ENCODE assay signal across 10 cellular contexts in the genomic region with DNA sequence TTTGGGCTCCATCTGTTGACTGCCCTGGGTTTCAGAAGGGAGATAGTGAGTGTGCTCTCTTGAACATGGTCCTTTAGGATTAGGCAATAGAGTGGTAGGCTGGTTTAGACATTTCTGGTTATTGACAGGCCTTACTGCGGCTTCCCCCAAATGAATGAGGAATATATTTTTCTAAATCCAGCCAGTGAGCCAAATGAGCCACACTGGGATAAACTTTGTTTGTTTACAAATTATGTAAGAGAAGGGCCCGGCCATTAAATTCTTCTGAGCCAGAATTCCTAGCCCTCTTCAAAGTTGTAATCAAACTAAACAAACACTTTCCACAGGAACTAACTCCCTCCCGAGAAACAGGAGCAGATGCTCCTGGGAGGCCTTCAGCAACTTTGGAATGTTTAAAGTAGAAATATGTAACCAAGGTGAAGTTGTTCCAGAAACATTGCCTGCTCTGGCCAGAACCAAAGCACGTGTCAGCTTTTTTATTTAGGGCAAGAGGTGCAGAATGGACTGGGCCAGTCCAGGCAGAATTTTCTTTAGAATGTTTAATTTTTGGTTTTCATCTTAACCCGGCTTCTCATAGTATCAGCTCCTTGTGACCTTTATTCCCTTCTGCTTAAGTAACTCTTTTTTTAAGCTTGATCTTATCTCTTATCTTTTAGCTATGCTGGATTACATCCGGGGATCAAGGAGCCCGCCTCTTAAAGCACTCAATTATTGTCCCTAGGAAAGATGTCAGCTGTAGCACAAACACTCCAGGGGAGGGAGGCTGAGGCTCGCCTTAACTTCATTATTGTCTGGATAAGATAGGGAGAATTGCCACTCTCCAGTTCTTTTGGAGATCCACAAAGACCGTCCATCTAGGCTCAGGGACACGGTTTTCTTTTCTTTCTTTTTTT. TPM values are rescaled to one million over a fixed set of nuclear protein-coding genes. Genes with fewer than 3 reads are reported as not detected.
DNase-seq lines count a peak whose midpoint lies in the region; ATAC-seq and TF ChIP-seq lines count a peak whose summit lies in the region.
"Had no signal": no experiment of that assay in that cellular context is flagged by ENCODE, and none has a peak within 500 bp of the region (broad histone marks: within the 10 kb centered on the region; RNA-seq: fewer than 3 reads in every experiment).

No MANE protein-coding gene starts in this region.

- no peaks in the 10 kb centered on the region for H3K36me3 ChIP-seq in psoas muscle (ENCODE audit: insufficient read depth in 1 of 2, low read depth in 1 of 2)

- TF ChIP-seq CTCF in VCaP (conservative IDR thresholded peaks at IDR 0.05) (no peak), psoas muscle (IDR thresholded peaks at IDR 0.05) (no peak)

- peaks cover 43% of the 10 kb centered on the region for H3K4me1 ChIP-seq in psoas muscle

- H3K27me3 ChIP-seq in psoas muscle (ENCODE audit: insufficient read depth in 3 of 3, low read length in 2 of 3): no peaks in the 10 kb centered on the region

- H3K4me3 ChIP-seq in psoas muscle: no peak overlapping the region

- intact Hi-C loops in left ventricle myocardium superior (cut with micrococcal nuclease) (no loop called here), psoas muscle (cut with DNase I) (no loop called here)

- peak; percentile 9 for DNase-seq in DMS53 (lab: John Stamatoyannopoulos, UW)
- no peak for DNase-seq in left ventricle myocardium superior
- DNase-seq in psoas muscle: no peak
- no peak for DNase-seq in T-helper 9 cell
- DNase-seq in NCI-H1105 (lab: John Stamatoyannopoulos, UW): no peak
- no peak for DNase-seq in NCI-H2227 treated with DMSO at 0.1 percent for 48 hours (lab: John Stamatoyannopoulos, UW)
- DNase-seq: activated CD4-positive, alpha-beta T cell treated with anti-CD3 and anti-CD28 coated beads for 4 hours; naive B cell had no signal

- H3K9me3 ChIP-seq in psoas muscle: no peaks in the 10 kb centered on the region

- 47 to 56% (median 49%) methylated on average over 10 of the region's 10 CpGs for WGBS in psoas muscle, 3 donors

- ATAC-seq in left ventricle myocardium superior (peak; percentile 58), psoas muscle (peak in 3 of 4 donors; percentile 51 to 66 (median 55)), GM19023 (IDR thresholded peaks at IDR 0.05; ENCODE audit: unreplicated experiment) (no peak)

- peak overlapping the region; percentile 58 for H3K27ac ChIP-seq in VCaP
- peak overlapping the region; percentile 48 for H3K27ac ChIP-seq in psoas muscle

RNA-seq across cellular contexts. Expression of a gene that starts 28.7 kb away (rescaled TPM):
- total RNA-seq in left ventricle myocardium superior (6.9 TPM), psoas muscle (1 to 10 TPM; 4.9 to 8.5 (median 7.4) TPM)
- 1 to 10 TPM; 2.2 to 4.8 (median 2.4) TPM for polyA plus RNA-seq in psoas muscle
